ENCODE assay signal across 7 cellular contexts in the genomic region with DNA sequence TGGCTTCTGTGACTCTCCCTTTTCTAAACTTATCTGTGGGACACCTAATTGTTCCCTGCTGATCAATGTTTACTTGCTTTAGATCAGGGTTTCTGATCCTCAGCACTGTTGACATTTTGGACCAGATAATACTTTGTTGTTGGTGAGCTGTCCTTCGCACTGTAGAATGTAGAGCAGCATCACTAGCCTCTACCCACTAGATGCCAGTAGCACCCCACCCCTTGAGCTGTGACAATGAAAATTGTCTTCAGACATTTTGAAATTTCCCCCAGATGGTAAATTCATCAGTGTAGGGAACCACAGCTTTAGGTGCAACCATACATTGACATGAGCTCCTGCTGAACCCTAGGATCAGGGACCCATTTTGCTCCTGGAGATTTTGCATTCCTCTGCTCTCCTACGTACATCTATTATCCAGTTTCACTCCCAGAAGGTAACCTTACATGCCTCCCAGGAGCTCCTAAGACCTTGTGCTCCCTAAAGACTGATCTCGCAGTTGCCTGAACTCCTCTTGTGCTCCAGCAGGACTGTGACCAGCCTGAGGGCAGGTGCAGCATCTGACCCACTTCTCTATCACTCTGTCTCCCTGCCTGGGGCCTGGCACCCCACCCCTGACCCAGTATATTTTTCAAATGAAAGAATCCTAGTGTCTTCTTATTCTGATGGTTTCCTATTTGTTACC.
DNase-seq lines count a peak whose midpoint lies in the region; ATAC-seq and TF ChIP-seq lines count a peak whose summit lies in the region.

No MANE protein-coding gene starts in this region.

- H3K27me3 ChIP-seq in DOHH2 (ENCODE audit: control insufficient read depth, low read length), result peaks cover 5% of the 10 kb centered on the region
- H3K27me3 ChIP-seq in Karpas-422 (ENCODE audit: low read length), result no peaks in the 10 kb centered on the region
- no peaks in the 10 kb centered on the region for H3K27me3 ChIP-seq in right atrium auricular region

- DNase-seq in Karpas-422 (peak; percentile 54), mucosa of descending colon (no peak), T1000 (lab: John Stamatoyannopoulos, UW) (no peak), HCEC 1CT (no peak), right atrium auricular region (ENCODE audit: low spot score) (no peak)
- DNase-seq in activated CD8-positive, alpha-beta T cell treated with anti-CD3 and anti-CD28 coated beads for 36 hours, result peak; percentile 42

- H3K27me3 Mint-ChIP-seq in activated CD8-positive, alpha-beta T cell treated with anti-CD3 and anti-CD28 coated beads for 36 hours, result peaks cover 4% of the 10 kb centered on the region

- no peak overlapping the region for H3K9ac ChIP-seq in Karpas-422 (ENCODE audit: low read length)

- H3K36me3 ChIP-seq in DOHH2 (ENCODE audit: control insufficient read depth, low read length) (no peaks in the 10 kb centered on the region), Karpas-422 (ENCODE audit: insufficient read depth, low read length) (no peaks in the 10 kb centered on the region), mucosa of descending colon (ENCODE audit: low read depth) (no peaks in the 10 kb centered on the region), right atrium auricular region (no peaks in the 10 kb centered on the region)

- H4K20me1 ChIP-seq in DOHH2 (ENCODE audit: control insufficient read depth, insufficient read depth, low read depth, low read length), result no peaks in the 10 kb centered on the region
- no peaks in the 10 kb centered on the region for H4K20me1 ChIP-seq in Karpas-422 (ENCODE audit: insufficient read depth, low read depth, low read length)

- H3K4me1 Mint-ChIP-seq in activated CD8-positive, alpha-beta T cell treated with anti-CD3 and anti-CD28 coated beads for 36 hours (ENCODE audit: low read depth), result no peaks in the 10 kb centered on the region

- TF ChIP-seq CTCF in DOHH2 (IDR thresholded peaks at IDR 0.05; ENCODE audit: low read depth, low read length, poor library complexity, severe bottlenecking), result peak; percentile 42
- no peak for TF ChIP-seq CTCF in activated CD8-positive, alpha-beta T cell treated with anti-CD3 and anti-CD28 coated beads for 36 hours (IDR thresholded peaks at IDR 0.05)
- TF ChIP-seq CTCF in mucosa of descending colon (IDR thresholded peaks at IDR 0.05), result no peak
- TF ChIP-seq CTCF in right atrium auricular region (IDR thresholded peaks at IDR 0.05), result no peak

- ATAC-seq in activated CD8-positive, alpha-beta T cell treated with anti-CD3 and anti-CD28 coated beads for 36 hours, result peak; percentile 56
- peak; percentile 23 for ATAC-seq in mucosa of descending colon

- H3F3A ChIP-seq in DOHH2 (ENCODE audit: control insufficient read depth, insufficient read depth), result no peaks in the 10 kb centered on the region

- H3K27ac ChIP-seq in DOHH2 (ENCODE audit: low read depth, low read length) (no peak overlapping the region), Karpas-422 (ENCODE audit: low read length) (no peak overlapping the region), right atrium auricular region (no peak overlapping the region)

- POLR2A ChIA-PET in activated CD8-positive, alpha-beta T cell treated with anti-CD3 and anti-CD28 coated beads for 36 hours (lab: Charles Lee), result no interaction called here

- no peak overlapping the region for H3K4me3 ChIP-seq in DOHH2 (ENCODE audit: low read length)
- H3K4me3 ChIP-seq in Karpas-422 (ENCODE audit: low read length), result no peak overlapping the region
- H3K4me3 ChIP-seq in mucosa of descending colon, result no peak overlapping the region
- H3K4me3 ChIP-seq in right atrium auricular region, result no peak overlapping the region

- H3K4me2 ChIP-seq in DOHH2 (ENCODE audit: low read length) (no peak overlapping the region), Karpas-422 (ENCODE audit: low read depth, low read length, poor library complexity, severe bottlenecking) (no peak overlapping the region)

- no peaks in the 10 kb centered on the region for H3K9me3 Mint-ChIP-seq in activated CD8-positive, alpha-beta T cell treated with anti-CD3 and anti-CD28 coated beads for 36 hours

- H3K9me2 ChIP-seq in DOHH2 (replicated peaks; ENCODE audit: control insufficient read depth, low read length), result no peaks in the 10 kb centered on the region
- H3K9me2 ChIP-seq in Karpas-422 (replicated peaks; ENCODE audit: insufficient read depth, low read length), result no peaks in the 10 kb centered on the region

- no peaks in the 10 kb centered on the region for H3K79me2 ChIP-seq in DOHH2 (ENCODE audit: control insufficient read depth, low read length)
- H3K79me2 ChIP-seq in Karpas-422 (ENCODE audit: low read length), result no peaks in the 10 kb centered on the region

- H3K9me3 ChIP-seq in DOHH2 (ENCODE audit: control insufficient read depth, insufficient read depth, low read length), result no peaks in the 10 kb centered on the region
- no peaks in the 10 kb centered on the region for H3K9me3 ChIP-seq in Karpas-422 (ENCODE audit: low read length)
- H3K9me3 ChIP-seq in mucosa of descending colon, result no peaks in the 10 kb centered on the region
- H3K9me3 ChIP-seq in right atrium auricular region, result peaks cover 0 to 7% of the 10 kb centered on the region in 2 donors

- intact Hi-C loops in activated CD8-positive, alpha-beta T cell treated with anti-CD3 and anti-CD28 coated beads for 36 hours (cut with micrococcal nuclease), result loop anchor here (5.0 to 10.0 kb wide), 2 partner anchors 369 to 471 kb away; no protein-coding TSS in a partner anchor
- intact Hi-C loops in mucosa of descending colon (cut with DNase I, micrococcal nuclease), result loop anchor here in 1 of 2 donors (10.0 kb wide), 1 partner anchor 179 kb away; no protein-coding TSS in a partner anchor

- no peak overlapping the region for H3K4me3 Mint-ChIP-seq in activated CD8-positive, alpha-beta T cell treated with anti-CD3 and anti-CD28 coated beads for 36 hours

- CTCF ChIA-PET in activated CD8-positive, alpha-beta T cell treated with anti-CD3 and anti-CD28 coated beads for 36 hours (lab: Charles Lee), result interaction anchor here (0.7 to 1.9 kb wide), 9 partner anchors 149 to 477 kb away, joined by 3 to 10 read pairs (median 4); partner anchors contain the start of gene SPON1

- H3K27ac Mint-ChIP-seq in activated CD8-positive, alpha-beta T cell treated with anti-CD3 and anti-CD28 coated beads for 36 hours, result no peak overlapping the region

- H3K36me3 Mint-ChIP-seq in activated CD8-positive, alpha-beta T cell treated with anti-CD3 and anti-CD28 coated beads for 36 hours (ENCODE audit: low read depth), result no peaks in the 10 kb centered on the region

- H2AFZ ChIP-seq in Karpas-422 (ENCODE audit: low read length), result no peak overlapping the region

- H3K4me1 ChIP-seq in DOHH2 (ENCODE audit: control insufficient read depth, low read length), result peaks cover 9% of the 10 kb centered on the region
- no peaks in the 10 kb centered on the region for H3K4me1 ChIP-seq in Karpas-422 (ENCODE audit: low read length)
- H3K4me1 ChIP-seq in mucosa of descending colon (ENCODE audit: low read depth), result no peaks in the 10 kb centered on the region
- H3K4me1 ChIP-seq in right atrium auricular region, result no peaks in the 10 kb centered on the region

Comparison
In these comparisons a context has a peak if more than half of its experiments do, and no peak if none do; other contexts are left out.
1. DNase-seq: peak in Karpas-422 (single experiment) and activated CD8-positive, alpha-beta T cell treated with anti-CD3 and anti-CD28 coated beads for 36 hours (single experiment); none in mucosa of descending colon (0 of 3), T1000 (single experiment), HCEC 1CT (single experiment) and right atrium auricular region (single experiment).